ENCODE assay signal across 25 cellular contexts in the genomic region with DNA sequence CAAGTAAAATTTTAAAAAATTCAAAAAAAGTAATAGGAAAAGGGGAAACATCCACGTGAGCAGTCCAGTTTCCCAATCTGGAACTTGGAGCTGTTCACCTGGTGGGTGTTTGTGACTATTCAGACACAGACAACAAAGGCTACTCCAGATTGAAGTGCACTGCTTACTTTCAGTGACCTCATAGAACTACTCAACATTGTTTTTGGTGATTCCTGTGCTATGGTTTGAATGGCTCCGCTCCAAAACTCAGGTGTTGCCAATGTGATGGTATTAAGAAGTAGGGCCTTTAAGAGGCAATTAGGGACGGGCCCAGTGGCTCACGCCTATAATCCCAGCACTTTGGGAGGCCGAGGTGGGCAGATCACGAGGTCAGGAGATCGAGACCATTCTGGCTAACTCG. TPM values are rescaled to one million over a fixed set of nuclear protein-coding genes. Genes with fewer than 3 reads are reported as not detected.
"Had no signal": no experiment of that assay in that cellular context is flagged by ENCODE, and none has a peak within 500 bp of the region (broad histone marks: within the 10 kb centered on the region; RNA-seq: fewer than 3 reads in every experiment).

No MANE protein-coding gene starts in this region.

- H3K27me3 ChIP-seq: brain microvascular endothelial cell, dorsolateral prefrontal cortex, esophagus muscularis mucosa, sigmoid colon had no signal

- H3K4me3 ChIP-seq: dorsolateral prefrontal cortex, esophagus muscularis mucosa, sigmoid colon, smooth muscle cell, thoracic aorta had no signal

- ATAC-seq: activated naive CD4-positive, alpha-beta T cell treated with anti-CD3 and anti-CD28 coated beads, Interleukin-2, amount 50 U/mL, for 72 hours; effector memory CD8-positive, alpha-beta T cell; left ventricle myocardium superior; naive thymus-derived CD4-positive, alpha-beta T cell; WTC11 had no signal

- H3K9me3 Mint-ChIP-seq: effector memory CD8-positive, alpha-beta T cell; neural crest cell had no signal

- H3K27ac ChIP-seq: dorsolateral prefrontal cortex, esophagus muscularis mucosa, sigmoid colon, thoracic aorta had no signal

- H3K4me3 Mint-ChIP-seq: effector memory CD8-positive, alpha-beta T cell; naive thymus-derived CD4-positive, alpha-beta T cell; neural crest cell; WTC11 had no signal

- H3K27ac Mint-ChIP-seq: activated naive CD4-positive, alpha-beta T cell treated with anti-CD3 and anti-CD28 coated beads, Interleukin-2, amount 50 U/mL, for 72 hours; effector memory CD8-positive, alpha-beta T cell; naive thymus-derived CD4-positive, alpha-beta T cell; WTC11 had no signal

- H3K36me3 Mint-ChIP-seq: activated naive CD4-positive, alpha-beta T cell treated with anti-CD3 and anti-CD28 coated beads, Interleukin-2, amount 50 U/mL, for 72 hours; naive thymus-derived CD4-positive, alpha-beta T cell had no signal

- DNase-seq: activated T-cell treated with anti-CD3 and anti-CD28 coated beads, Interleukin-2, amount 50 U/mL, for 1 hour; aorta; brain microvascular endothelial cell; caudate nucleus; dorsolateral prefrontal cortex; effector memory CD8-positive, alpha-beta T cell; glutamatergic neuron; hippocampal formation; left ventricle myocardium superior; naive thymus-derived CD4-positive, alpha-beta T cell; occipital lobe; retina; sigmoid colon; stimulated activated CD4-positive, alpha-beta T cell treated with anti-CD3 and anti-CD28 coated beads, Interleukin-15, amount 100 ng/mL, for 24 hours; stimulated activated naive CD4-positive, alpha-beta T cell; T-helper 9 cell had no signal

- H3K9me3 ChIP-seq: esophagus muscularis mucosa, sigmoid colon, thoracic aorta had no signal

- FAIRE-seq: colon, endothelial cell of umbilical vein, frontal cortex had no signal

- H3K36me3 ChIP-seq: brain microvascular endothelial cell, esophagus muscularis mucosa, sigmoid colon, thoracic aorta had no signal

RNA-seq across cellular contexts. Expression of a gene that starts 22.1 kb away (rescaled TPM):
- polyA plus RNA-seq: naive thymus-derived CD4-positive, alpha-beta T cell had no signal
